1 cellular context compared by ENCODE assay signal in the genomic region with DNA sequence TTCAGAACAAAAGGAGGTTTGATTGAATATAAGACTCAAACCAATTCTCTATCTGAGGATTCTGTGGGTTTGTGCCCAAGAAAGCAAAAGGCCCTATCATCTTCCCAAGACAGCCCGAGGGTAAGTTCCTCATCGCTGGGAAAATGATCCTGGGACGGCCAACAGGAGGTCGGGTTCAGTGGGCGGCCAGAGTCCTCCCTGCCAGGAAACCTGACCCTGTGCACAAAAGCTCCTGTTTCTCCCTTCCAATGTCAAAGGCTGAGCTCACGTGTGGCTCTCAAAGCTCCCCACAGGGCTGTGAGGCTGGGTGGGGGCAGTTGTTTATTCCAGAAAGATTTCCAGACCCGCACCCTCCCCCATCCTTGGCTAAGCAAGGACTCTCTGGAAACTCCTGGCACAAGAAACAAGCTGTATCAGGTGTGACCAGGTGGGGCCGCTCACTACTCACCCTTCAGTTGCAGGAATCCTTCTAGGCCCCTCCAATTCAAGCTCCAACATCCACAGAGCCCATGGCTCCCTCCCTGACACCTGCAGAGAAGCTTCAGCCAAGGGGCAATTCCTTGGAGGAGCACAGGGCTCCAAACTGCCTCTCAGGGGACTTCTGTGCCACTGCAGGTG.
TF ChIP-seq lines count a peak whose summit lies in the region.

No MANE protein-coding gene starts in this region.

TF ChIP-seq in liver, 16 proteins besides CTCF, POLR2A, EP300 and RAD21 (continued from another document):
- TF ChIP-seq, protein P1, sequence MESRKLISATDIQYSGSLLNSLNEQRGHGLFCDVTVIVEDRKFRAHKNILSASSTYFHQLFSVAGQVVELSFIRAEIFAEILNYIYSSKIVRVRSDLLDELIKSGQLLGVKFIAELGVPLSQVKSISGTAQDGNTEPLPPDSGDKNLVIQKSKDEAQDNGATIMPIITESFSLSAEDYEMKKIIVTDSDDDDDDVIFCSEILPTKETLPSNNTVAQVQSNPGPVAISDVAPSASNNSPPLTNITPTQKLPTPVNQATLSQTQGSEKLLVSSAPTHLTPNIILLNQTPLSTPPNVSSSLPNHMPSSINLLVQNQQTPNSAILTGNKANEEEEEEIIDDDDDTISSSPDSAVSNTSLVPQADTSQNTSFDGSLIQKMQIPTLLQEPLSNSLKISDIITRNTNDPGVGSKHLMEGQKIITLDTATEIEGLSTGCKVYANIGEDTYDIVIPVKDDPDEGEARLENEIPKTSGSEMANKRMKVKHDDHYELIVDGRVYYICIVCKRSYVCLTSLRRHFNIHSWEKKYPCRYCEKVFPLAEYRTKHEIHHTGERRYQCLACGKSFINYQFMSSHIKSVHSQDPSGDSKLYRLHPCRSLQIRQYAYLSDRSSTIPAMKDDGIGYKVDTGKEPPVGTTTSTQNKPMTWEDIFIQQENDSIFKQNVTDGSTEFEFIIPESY (IDR thresholded peaks at IDR 0.05), result no peak
